ENCODE assay signal across 1 cellular context in the genomic region with DNA sequence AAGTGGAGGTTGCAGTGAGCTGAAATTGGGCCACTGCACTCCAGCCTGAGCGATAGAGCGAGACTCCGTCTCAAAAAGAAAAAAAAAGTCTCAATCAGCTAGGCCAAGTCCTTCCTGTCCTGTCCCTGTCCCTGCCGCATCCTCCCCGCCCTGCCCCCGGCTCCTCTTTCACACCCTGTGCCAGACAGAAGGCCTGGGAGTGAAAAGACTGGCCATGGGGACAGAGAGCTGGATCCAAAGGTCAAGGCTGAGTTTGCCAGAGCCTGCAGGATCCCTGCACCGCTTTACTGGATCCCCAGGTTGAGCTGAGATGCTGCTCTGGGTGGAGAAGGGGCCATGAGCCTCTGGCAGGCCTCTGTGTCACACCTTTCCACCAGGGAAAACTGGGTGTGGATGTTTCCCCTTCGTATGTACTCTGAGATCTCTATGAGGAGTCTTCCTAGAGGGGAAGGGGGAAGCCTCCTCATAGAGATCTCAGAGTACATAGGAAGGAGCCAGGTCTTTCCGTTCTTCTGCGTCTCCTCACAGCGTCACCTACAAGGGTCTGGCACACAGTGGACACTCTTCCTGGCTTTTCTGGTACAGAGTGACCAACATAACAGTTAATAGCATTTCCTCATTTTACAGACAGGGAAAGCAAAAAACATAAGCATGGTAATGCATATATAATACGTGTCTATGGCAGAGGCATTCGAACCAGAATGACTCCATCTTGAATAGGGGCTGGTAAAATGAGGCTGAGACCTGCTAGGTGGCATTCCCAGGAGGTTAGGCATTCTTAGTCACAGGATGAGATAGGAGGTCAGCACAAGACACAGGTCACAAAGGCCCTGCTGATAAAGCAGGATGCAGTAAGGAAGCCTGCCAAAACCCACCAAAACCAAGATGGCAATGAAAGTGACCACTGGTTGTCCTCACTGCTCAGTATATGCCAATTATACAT.
TF ChIP-seq lines count a peak whose summit lies in the region.

No MANE protein-coding gene starts in this region.

TF ChIP-seq in HepG2, 621 proteins besides CTCF, POLR2A, EP300 and RAD21 (continues in another document):
- TF ChIP-seq, protein P1, sequence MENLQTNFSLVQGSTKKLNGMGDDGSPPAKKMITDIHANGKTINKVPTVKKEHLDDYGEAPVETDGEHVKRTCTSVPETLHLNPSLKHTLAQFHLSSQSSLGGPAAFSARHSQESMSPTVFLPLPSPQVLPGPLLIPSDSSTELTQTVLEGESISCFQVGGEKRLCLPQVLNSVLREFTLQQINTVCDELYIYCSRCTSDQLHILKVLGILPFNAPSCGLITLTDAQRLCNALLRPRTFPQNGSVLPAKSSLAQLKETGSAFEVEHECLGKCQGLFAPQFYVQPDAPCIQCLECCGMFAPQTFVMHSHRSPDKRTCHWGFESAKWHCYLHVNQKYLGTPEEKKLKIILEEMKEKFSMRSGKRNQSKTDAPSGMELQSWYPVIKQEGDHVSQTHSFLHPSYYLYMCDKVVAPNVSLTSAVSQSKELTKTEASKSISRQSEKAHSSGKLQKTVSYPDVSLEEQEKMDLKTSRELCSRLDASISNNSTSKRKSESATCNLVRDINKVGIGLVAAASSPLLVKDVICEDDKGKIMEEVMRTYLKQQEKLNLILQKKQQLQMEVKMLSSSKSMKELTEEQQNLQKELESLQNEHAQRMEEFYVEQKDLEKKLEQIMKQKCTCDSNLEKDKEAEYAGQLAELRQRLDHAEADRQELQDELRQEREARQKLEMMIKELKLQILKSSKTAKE (CRISPR knock-in tag; IDR thresholded peaks at IDR 0.05; ENCODE audit: borderline replicate concordance) = peak; percentile 83
- TF ChIP-seq GATAD2A (CRISPR knock-in tag; IDR thresholded peaks at IDR 0.05) (peak; percentile 83), POGZ (CRISPR knock-in tag; IDR thresholded peaks at IDR 0.05) (peak; percentile 58; the same call in 1 of the 2 replicates), ZEB1 (IDR thresholded peaks at IDR 0.05; ENCODE audit: insufficient replicate concordance, low read depth) (no peak), LCORL (IDR thresholded peaks at IDR 0.05) (no peak), LCORL (CRISPR knock-in tag; IDR thresholded peaks at IDR 0.05) (peak; percentile 85), SAP130 (CRISPR knock-in tag; IDR thresholded peaks at IDR 0.05; ENCODE audit: low read depth) (peak; percentile 43), ZNF75D (CRISPR knock-in tag; IDR thresholded peaks at IDR 0.05; ENCODE audit: borderline replicate concordance) (no peak), ZNF558 (CRISPR knock-in tag; IDR thresholded peaks at IDR 0.05; ENCODE audit: borderline replicate concordance) (0 out of 2 replicates have a peak, but pooled peaks have one; percentile 30), EZH2 (conservative IDR thresholded peaks at IDR 0.05; ENCODE audit: low read depth, low read length) (no peak), TBX3 (IDR thresholded peaks at IDR 0.05; ENCODE audit: borderline replicate concordance) (peak; percentile 68), ZNF256 (CRISPR knock-in tag; conservative IDR thresholded peaks at IDR 0.05) (no peak), SALL1 (CRISPR knock-in tag; IDR thresholded peaks at IDR 0.05) (peak; percentile 91), NR2F2 (IDR thresholded peaks at IDR 0.05; ENCODE audit: borderline replicate concordance, low read depth) (0 out of 2 replicates have a peak, but pooled peaks have one; percentile 37), RARA (CRISPR knock-in tag; IDR thresholded peaks at IDR 0.05) (peak; percentile 86), ZNF549 (CRISPR knock-in tag; IDR thresholded peaks at IDR 0.05) (no peak), NFYC (CRISPR knock-in tag; IDR thresholded peaks at IDR 0.05) (no peak), ZNF678 (CRISPR knock-in tag; IDR thresholded peaks at IDR 0.05) (no peak), ZNF30 (CRISPR knock-in tag; IDR thresholded peaks at IDR 0.05) (no peak), ZNF569 (CRISPR knock-in tag; IDR thresholded peaks at IDR 0.05; ENCODE audit: borderline replicate concordance) (no peak), TBX2 (CRISPR knock-in tag; IDR thresholded peaks at IDR 0.05; ENCODE audit: borderline replicate concordance) (peak; percentile 93), ZMYM3 (CRISPR knock-in tag; IDR thresholded peaks at IDR 0.05) (peak; percentile 75), RORA (CRISPR knock-in tag; IDR thresholded peaks at IDR 0.05) (0 out of 2 replicates have a peak, but pooled peaks have one; percentile 58), RFXANK (CRISPR knock-in tag; IDR thresholded peaks at IDR 0.05) (no peak), ZNF691 (CRISPR knock-in tag; IDR thresholded peaks at IDR 0.05; ENCODE audit: borderline replicate concordance, low read depth) (no peak; the same call in 1 of the 2 replicates), LBX2 (CRISPR knock-in tag; IDR thresholded peaks at IDR 0.05; ENCODE audit: borderline replicate concordance) (no peak), FOXA3 (CRISPR knock-in tag; IDR thresholded peaks at IDR 0.05) (peak; percentile 44; the same call in 1 of the 2 replicates), MEF2D (CRISPR knock-in tag; IDR thresholded peaks at IDR 0.05) (0 out of 2 replicates have a peak, but pooled peaks have one; percentile 56), MED1 (CRISPR knock-in tag; IDR thresholded peaks at IDR 0.05) (peak; percentile 75), ELF3 (CRISPR knock-in tag; IDR thresholded peaks at IDR 0.05) (peak; percentile 30; the same call in 1 of the 2 replicates)
- TF ChIP-seq, protein P2, sequence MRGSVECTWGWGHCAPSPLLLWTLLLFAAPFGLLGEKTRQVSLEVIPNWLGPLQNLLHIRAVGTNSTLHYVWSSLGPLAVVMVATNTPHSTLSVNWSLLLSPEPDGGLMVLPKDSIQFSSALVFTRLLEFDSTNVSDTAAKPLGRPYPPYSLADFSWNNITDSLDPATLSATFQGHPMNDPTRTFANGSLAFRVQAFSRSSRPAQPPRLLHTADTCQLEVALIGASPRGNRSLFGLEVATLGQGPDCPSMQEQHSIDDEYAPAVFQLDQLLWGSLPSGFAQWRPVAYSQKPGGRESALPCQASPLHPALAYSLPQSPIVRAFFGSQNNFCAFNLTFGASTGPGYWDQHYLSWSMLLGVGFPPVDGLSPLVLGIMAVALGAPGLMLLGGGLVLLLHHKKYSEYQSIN (CRISPR knock-in tag; IDR thresholded peaks at IDR 0.05; ENCODE audit: borderline replicate concordance) = no peak
- TF ChIP-seq, protein P3, sequence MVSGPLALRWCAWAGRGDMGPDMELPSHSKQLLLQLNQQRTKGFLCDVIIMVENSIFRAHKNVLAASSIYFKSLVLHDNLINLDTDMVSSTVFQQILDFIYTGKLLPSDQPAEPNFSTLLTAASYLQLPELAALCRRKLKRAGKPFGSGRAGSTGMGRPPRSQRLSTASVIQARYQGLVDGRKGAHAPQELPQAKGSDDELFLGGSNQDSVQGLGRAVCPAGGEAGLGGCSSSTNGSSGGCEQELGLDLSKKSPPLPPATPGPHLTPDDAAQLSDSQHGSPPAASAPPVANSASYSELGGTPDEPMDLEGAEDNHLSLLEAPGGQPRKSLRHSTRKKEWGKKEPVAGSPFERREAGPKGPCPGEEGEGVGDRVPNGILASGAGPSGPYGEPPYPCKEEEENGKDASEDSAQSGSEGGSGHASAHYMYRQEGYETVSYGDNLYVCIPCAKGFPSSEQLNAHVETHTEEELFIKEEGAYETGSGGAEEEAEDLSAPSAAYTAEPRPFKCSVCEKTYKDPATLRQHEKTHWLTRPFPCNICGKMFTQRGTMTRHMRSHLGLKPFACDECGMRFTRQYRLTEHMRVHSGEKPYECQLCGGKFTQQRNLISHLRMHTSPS (CRISPR knock-in tag; IDR thresholded peaks at IDR 0.05; ENCODE audit: low read depth) = 0 out of 2 replicates have a peak, but pooled peaks have one; percentile 40
- TF ChIP-seq, protein P4, sequence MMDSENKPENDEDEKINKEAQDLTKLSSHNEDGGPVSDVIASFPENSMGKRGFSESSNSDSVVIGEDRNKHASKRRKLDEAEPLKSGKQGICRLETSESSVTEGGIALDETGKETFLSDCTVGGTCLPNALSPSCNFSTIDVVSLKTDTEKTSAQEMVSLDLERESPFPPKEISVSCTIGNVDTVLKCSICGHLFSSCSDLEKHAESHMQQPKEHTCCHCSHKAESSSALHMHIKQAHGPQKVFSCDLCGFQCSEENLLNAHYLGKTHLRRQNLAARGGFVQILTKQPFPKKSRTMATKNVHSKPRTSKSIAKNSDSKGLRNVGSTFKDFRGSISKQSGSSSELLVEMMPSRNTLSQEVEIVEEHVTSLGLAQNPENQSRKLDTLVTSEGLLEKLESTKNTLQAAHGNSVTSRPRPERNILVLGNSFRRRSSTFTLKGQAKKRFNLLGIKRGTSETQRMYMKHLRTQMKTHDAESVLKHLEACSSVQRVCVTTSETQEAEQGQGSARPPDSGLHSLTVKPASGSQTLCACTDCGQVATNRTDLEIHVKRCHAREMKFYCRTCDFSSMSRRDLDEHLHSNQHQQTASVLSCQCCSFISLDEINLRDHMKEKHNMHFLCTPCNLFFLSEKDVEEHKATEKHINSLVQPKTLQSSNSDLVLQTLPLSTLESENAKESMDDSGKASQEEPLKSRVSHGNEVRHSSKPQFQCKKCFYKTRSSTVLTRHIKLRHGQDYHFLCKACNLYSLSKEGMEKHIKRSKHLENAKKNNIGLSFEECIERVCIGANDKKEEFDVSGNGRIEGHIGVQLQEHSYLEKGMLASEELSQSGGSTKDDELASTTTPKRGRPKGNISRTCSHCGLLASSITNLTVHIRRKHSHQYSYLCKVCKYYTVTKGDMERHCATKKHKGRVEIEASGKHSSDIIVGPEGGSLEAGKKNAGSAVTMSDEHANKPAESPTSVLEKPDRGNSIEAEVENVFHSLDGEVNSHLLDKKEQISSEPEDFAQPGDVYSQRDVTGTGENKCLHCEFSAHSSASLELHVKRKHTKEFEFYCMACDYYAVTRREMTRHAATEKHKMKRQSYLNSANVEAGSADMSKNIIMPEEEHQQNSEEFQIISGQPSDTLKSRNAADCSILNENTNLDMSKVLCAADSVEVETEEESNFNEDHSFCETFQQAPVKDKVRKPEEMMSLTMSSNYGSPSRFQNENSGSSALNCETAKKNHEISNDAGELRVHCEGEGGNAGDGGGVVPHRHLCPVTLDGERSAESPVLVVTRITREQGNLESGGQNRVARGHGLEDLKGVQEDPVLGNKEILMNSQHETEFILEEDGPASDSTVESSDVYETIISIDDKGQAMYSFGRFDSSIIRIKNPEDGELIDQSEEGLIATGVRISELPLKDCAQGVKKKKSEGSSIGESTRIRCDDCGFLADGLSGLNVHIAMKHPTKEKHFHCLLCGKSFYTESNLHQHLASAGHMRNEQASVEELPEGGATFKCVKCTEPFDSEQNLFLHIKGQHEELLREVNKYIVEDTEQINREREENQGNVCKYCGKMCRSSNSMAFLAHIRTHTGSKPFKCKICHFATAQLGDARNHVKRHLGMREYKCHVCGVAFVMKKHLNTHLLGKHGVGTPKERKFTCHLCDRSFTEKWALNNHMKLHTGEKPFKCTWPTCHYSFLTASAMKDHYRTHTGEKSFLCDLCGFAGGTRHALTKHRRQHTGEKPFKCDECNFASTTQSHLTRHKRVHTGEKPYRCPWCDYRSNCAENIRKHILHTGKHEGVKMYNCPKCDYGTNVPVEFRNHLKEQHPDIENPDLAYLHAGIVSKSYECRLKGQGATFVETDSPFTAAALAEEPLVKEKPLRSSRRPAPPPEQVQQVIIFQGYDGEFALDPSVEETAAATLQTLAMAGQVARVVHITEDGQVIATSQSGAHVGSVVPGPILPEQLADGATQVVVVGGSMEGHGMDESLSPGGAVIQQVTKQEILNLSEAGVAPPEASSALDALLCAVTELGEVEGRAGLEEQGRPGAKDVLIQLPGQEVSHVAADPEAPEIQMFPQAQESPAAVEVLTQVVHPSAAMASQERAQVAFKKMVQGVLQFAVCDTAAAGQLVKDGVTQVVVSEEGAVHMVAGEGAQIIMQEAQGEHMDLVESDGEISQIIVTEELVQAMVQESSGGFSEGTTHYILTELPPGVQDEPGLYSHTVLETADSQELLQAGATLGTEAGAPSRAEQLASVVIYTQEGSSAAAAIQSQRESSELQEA (CRISPR knock-in tag; IDR thresholded peaks at IDR 0.05; ENCODE audit: not compliant biosample characterization) = no peak
- TF ChIP-seq, protein P5, sequence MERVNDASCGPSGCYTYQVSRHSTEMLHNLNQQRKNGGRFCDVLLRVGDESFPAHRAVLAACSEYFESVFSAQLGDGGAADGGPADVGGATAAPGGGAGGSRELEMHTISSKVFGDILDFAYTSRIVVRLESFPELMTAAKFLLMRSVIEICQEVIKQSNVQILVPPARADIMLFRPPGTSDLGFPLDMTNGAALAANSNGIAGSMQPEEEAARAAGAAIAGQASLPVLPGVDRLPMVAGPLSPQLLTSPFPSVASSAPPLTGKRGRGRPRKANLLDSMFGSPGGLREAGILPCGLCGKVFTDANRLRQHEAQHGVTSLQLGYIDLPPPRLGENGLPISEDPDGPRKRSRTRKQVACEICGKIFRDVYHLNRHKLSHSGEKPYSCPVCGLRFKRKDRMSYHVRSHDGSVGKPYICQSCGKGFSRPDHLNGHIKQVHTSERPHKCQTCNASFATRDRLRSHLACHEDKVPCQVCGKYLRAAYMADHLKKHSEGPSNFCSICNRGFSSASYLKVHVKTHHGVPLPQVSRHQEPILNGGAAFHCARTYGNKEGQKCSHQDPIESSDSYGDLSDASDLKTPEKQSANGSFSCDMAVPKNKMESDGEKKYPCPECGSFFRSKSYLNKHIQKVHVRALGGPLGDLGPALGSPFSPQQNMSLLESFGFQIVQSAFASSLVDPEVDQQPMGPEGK (CRISPR knock-in tag; IDR thresholded peaks at IDR 0.05) = peak; percentile 80
- TF ChIP-seq, protein P6, sequence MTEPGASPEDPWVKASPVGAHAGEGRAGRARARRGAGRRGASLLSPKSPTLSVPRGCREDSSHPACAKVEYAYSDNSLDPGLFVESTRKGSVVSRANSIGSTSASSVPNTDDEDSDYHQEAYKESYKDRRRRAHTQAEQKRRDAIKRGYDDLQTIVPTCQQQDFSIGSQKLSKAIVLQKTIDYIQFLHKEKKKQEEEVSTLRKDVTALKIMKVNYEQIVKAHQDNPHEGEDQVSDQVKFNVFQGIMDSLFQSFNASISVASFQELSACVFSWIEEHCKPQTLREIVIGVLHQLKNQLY (CRISPR knock-in tag; IDR thresholded peaks at IDR 0.05) = 0 out of 2 replicates have a peak, but pooled peaks have one; percentile 45
- TF ChIP-seq, protein P7, sequence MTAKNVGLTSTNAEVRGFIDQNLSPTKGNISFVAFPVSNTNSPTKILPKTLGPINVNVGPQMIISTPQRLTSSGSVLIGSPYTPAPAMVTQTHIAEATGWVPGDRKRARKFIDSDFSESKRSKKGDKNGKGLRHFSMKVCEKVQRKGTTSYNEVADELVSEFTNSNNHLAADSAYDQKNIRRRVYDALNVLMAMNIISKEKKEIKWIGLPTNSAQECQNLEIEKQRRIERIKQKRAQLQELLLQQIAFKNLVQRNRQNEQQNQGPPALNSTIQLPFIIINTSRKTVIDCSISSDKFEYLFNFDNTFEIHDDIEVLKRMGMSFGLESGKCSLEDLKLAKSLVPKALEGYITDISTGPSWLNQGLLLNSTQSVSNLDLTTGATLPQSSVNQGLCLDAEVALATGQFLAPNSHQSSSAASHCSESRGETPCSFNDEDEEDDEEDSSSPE (CRISPR knock-in tag; IDR thresholded peaks at IDR 0.05) = no peak
